ENCODE assay signal across 8 cellular contexts in genomic region chr5:91379602-91380490, GRCh38. TPM values are rescaled to one million over a fixed set of nuclear protein-coding genes. Genes with fewer than 3 reads are reported as not detected.
A peak's percentile ranks its signal among the peaks of the same experiment; 100 is the strongest.
DNase-seq lines count a peak whose midpoint lies in the region; ATAC-seq, FAIRE-seq and TF ChIP-seq lines count a peak whose summit lies in the region.

No MANE protein-coding gene starts in this region.

- TF ChIP-seq CTCF in A673 (conservative IDR thresholded peaks at IDR 0.05; ENCODE audit: low read depth, low read length), result no peak
- no peak for TF ChIP-seq CTCF in WERI-Rb-1 (IDR thresholded peaks at IDR 0.05; ENCODE audit: low read depth, low read length)
- TF ChIP-seq CTCF in mammary epithelial cell (conservative IDR thresholded peaks at IDR 0.05 in 1 of 2, IDR thresholded peaks at IDR 0.05 in 1 of 2; ENCODE audit: extremely low read depth in 1 of 2, insufficient read depth in 1 of 2, low read depth in 1 of 2, low read length in 2 of 2), result no peak

- H3K27ac ChIP-seq in A673 (ENCODE audit: low read depth, low read length, poor library complexity, severe bottlenecking) (peak overlapping the region; percentile 96), WERI-Rb-1 (peak overlapping the region; percentile 98), mammary epithelial cell (ENCODE audit: insufficient read depth, low read depth, low read length) (peak overlapping the region; percentile 100), small intestine (ENCODE audit: low read depth in 1 of 2, low read length in 1 of 2) (peak overlapping the region; percentile 92 to 99)

- 5% methylated on average over 41 of the region's 73 CpGs for WGBS in mammary epithelial cell (ENCODE audit: low coverage, missing lambda C conversion rate)
- 0% methylated on average over 45 to 73 of the region's 73 CpGs for WGBS in small intestine, 3 donors

- peak; percentile 34 for ATAC-seq in GM18870 (IDR thresholded peaks at IDR 0.05; ENCODE audit: unreplicated experiment)
- ATAC-seq in HG03108 (IDR thresholded peaks at IDR 0.05; ENCODE audit: unreplicated experiment), result peak; percentile 51

- BruUV-seq in A673 (replicated peaks; lab: Mats Ljungman, UMichigan), result TSS peak; percentile 3
- no TSS peak for BruUV-seq in mammary epithelial cell (replicated peaks; lab: Mats Ljungman, UMichigan)

- peak overlapping the region; percentile 100 for H3K9ac ChIP-seq in mammary epithelial cell (ENCODE audit: insufficient read depth, low read length)

- in situ Hi-C loops in mammary epithelial cell (cut with MboI; ENCODE audit: low sequenced_read_pairs in 2 of 2), result loop anchor here in 1 of 2 donors (5.0 to 25.0 kb wide), 4 partner anchors 158 to 518 kb away; no protein-coding TSS in a partner anchor

- FAIRE-seq in small intestine (lab: Jason Lieb, UNC), result no peak

- H4K20me1 ChIP-seq in mammary epithelial cell (ENCODE audit: insufficient read depth, low read length), result no peaks in the 10 kb centered on the region

- dilution Hi-C loops in mammary epithelial cell (cut with HindIII; ENCODE audit: low sequenced_read_pairs), result loop anchor here (5.0 kb wide), 3 partner anchors 68 to 153 kb away; no protein-coding TSS in a partner anchor

- intact Hi-C loops in A673 (cut with micrococcal nuclease; ENCODE audit: unreplicated experiment), result loop anchor here (2.0 to 10.0 kb wide), 3 partner anchors 99 to 195 kb away; no protein-coding TSS in a partner anchor
- intact Hi-C loops in mammary epithelial cell (cut with micrococcal nuclease), result loop anchor here (1.0 kb wide), 2 partner anchors 68 to 100 kb away; no protein-coding TSS in a partner anchor

- H3K4me2 ChIP-seq in mammary epithelial cell (ENCODE audit: insufficient read depth, low read depth, low read length), result peak overlapping the region; percentile 92

- H3K27me3 ChIP-seq in A673 (replicated peaks; ENCODE audit: insufficient read depth, low read depth, low read length, poor library complexity), result no peaks in the 10 kb centered on the region
- no peaks in the 10 kb centered on the region for H3K27me3 ChIP-seq in WERI-Rb-1 (ENCODE audit: insufficient read depth, low read depth, severe bottlenecking)
- no peaks in the 10 kb centered on the region for H3K27me3 ChIP-seq in mammary epithelial cell (ENCODE audit: insufficient read depth, low read length)
- H3K27me3 ChIP-seq in small intestine (ENCODE audit: control insufficient read depth in 2 of 2, insufficient read depth in 2 of 2, low read length in 2 of 2), result no peaks in the 10 kb centered on the region

- CTCF ChIA-PET in A673 (lab: Charles Lee) (no interaction called here), mammary epithelial cell (lab: Charles Lee; ENCODE audit: low non-redundant PET) (interaction anchor here (0.6 kb wide), 2 partner anchors 124 to 262 kb away, joined by 3 read pairs; no protein-coding TSS in a partner anchor)

- H3K4me3 ChIP-seq in A673 (ENCODE audit: low read depth, low read length, poor library complexity, severe bottlenecking) (peak overlapping the region; percentile 84), WERI-Rb-1 (ENCODE audit: low read depth, low read length) (peak overlapping the region; percentile 100), mammary epithelial cell (replicated peaks in 1 of 3; ENCODE audit: insufficient read depth in 1 of 3, low read depth in 2 of 3, low read length in 3 of 3) (peak overlapping the region; percentile 65 to 100 (median 91)), small intestine (ENCODE audit: low read depth in 1 of 2, low read length in 2 of 2) (peak overlapping the region; percentile 74 to 78)

- peaks cover 33% of the 10 kb centered on the region for H3K4me1 ChIP-seq in A673 (ENCODE audit: insufficient read depth, low read length, poor library complexity, severe bottlenecking)
- peaks cover 5% of the 10 kb centered on the region for H3K4me1 ChIP-seq in mammary epithelial cell (ENCODE audit: insufficient read depth, low read length)
- H3K4me1 ChIP-seq in small intestine (ENCODE audit: control insufficient read depth in 2 of 2, insufficient read depth in 1 of 2, low read depth in 1 of 2, low read length in 1 of 2), result no peaks in the 10 kb centered on the region

- POLR2A ChIA-PET in A673 (lab: Charles Lee; ENCODE audit: low non-redundant PET), result no interaction called here

- H3K36me3 ChIP-seq in A673 (ENCODE audit: insufficient read depth, low read length, poor library complexity, severe bottlenecking), result peaks cover 39% of the 10 kb centered on the region
- peaks cover 49% of the 10 kb centered on the region for H3K36me3 ChIP-seq in WERI-Rb-1
- peaks cover 24% of the 10 kb centered on the region for H3K36me3 ChIP-seq in mammary epithelial cell (ENCODE audit: insufficient read depth, low read length)
- H3K36me3 ChIP-seq in small intestine (ENCODE audit: control insufficient read depth in 2 of 2, insufficient read depth in 2 of 2, low read length in 2 of 2), result no peaks in the 10 kb centered on the region

- peak; percentile 97 for DNase-seq in A673 (ENCODE audit: low spot score)
- DNase-seq in NCI-H2196 (lab: John Stamatoyannopoulos, UW; ENCODE audit: unreplicated experiment), result peak; percentile 84
- peak; percentile 95 for DNase-seq in WERI-Rb-1
- peak; percentile 95 for DNase-seq in mammary epithelial cell
- DNase-seq in iPS-NIHi7 (ENCODE audit: extremely low spot score), result peak; percentile 84
- DNase-seq in small intestine, result peak; percentile 94

- H2AFZ ChIP-seq in mammary epithelial cell (ENCODE audit: low read depth, low read length), result peak overlapping the region; percentile 56

- no peaks in the 10 kb centered on the region for H3K9me3 ChIP-seq in A673 (ENCODE audit: low read depth, low read length, poor library complexity, severe bottlenecking)
- no peaks in the 10 kb centered on the region for H3K9me3 ChIP-seq in WERI-Rb-1 (ENCODE audit: severe bottlenecking)
- no peaks in the 10 kb centered on the region for H3K9me3 ChIP-seq in mammary epithelial cell (replicated peaks; ENCODE audit: insufficient read depth, low read length)
- no peaks in the 10 kb centered on the region for H3K9me3 ChIP-seq in small intestine (ENCODE audit: control insufficient read depth, low read depth)

- peaks cover 58% of the 10 kb centered on the region for H3K79me2 ChIP-seq in mammary epithelial cell (ENCODE audit: insufficient read depth, low read length)

RNA-seq across cellular contexts. Expression of gene ARRDC3, which starts 3.3 kb away (rescaled TPM):
- total RNA-seq in A673 (2021), result 41.3 and 46.3 TPM in 2 replicates
- total RNA-seq in mammary epithelial cell, result 10 to 100 TPM; 26.2 to 48.3 TPM
- 6.5 TPM for polyA plus RNA-seq in mammary epithelial cell
- 39.7 TPM for polyA minus RNA-seq in mammary epithelial cell
- polyA plus RNA-seq in small intestine, result 10 to 100 TPM in 1 of 3 donors, 1 to 10 TPM in 2; 1.8 to 10.2 (median 4.9) TPM

Comparison
In these comparisons a context has a peak if more than half of its experiments do, and no peak if none do; other contexts are left out.
1. Peak in every context shown above with its lines: DNase-seq, ATAC-seq, H3K4me3 ChIP-seq and H3K27ac ChIP-seq.